13 cellular contexts compared by ENCODE assay signal in genomic region chr6:158270389-158271127, GRCh38. TPM values are rescaled to one million over a fixed set of nuclear protein-coding genes. Genes with fewer than 3 reads are reported as not detected.
DNase-seq lines count a peak whose midpoint lies in the region; ATAC-seq and TF ChIP-seq lines count a peak whose summit lies in the region.
"Had no signal": no experiment of that assay in that cellular context is flagged by ENCODE, and none has a peak within 500 bp of the region (broad histone marks: within the 10 kb centered on the region; RNA-seq: fewer than 3 reads in every experiment).

No MANE protein-coding gene starts in this region.

- H3K36me3 Mint-ChIP-seq in activated T-cell treated with anti-CD3 and anti-CD28 coated beads, Interleukin-2, amount 50 U/mL, for 24 hours (ENCODE audit: low read depth) = peaks cover 35% of the 10 kb centered on the region
- H3K36me3 Mint-ChIP-seq in brain = peaks cover 74% of the 10 kb centered on the region
- H3K36me3 Mint-ChIP-seq in stimulated activated effector memory CD8-positive, alpha-beta T cell treated with anti-CD3 and anti-CD28 coated beads, Interleukin-12 subunit alpha, Interleukin-12 subunit beta, amount 100 ng/mL, for 72 hours = peaks cover 5% of the 10 kb centered on the region

- no peaks in the 10 kb centered on the region for H3K27me3 Mint-ChIP-seq in activated T-cell treated with anti-CD3 and anti-CD28 coated beads, Interleukin-2, amount 50 U/mL, for 24 hours
- H3K27me3 Mint-ChIP-seq in brain = no peaks in the 10 kb centered on the region

- no peak for ATAC-seq in stimulated activated effector memory CD8-positive, alpha-beta T cell treated with anti-CD3 and anti-CD28 coated beads, Interleukin-12 subunit alpha, Interleukin-12 subunit beta, amount 100 ng/mL, for 72 hours
- ATAC-seq in GM19023 (IDR thresholded peaks at IDR 0.05; ENCODE audit: unreplicated experiment) = no peak

- H3K27ac ChIP-seq in KOPT-K1 (ENCODE audit: low read depth, low read length, poor library complexity, severe bottlenecking) = peak overlapping the region; percentile 1

- DNase-seq in activated T-cell treated with anti-CD3 and anti-CD28 coated beads, Interleukin-2, amount 50 U/mL, for 24 hours = peak; percentile 42
- no peak for DNase-seq in activated T-cell treated with anti-CD3 and anti-CD28 coated beads, Interleukin-2, amount 50 U/mL, for 1 hour
- DNase-seq in stimulated activated effector memory CD8-positive, alpha-beta T cell treated with anti-CD3 and anti-CD28 coated beads, Interleukin-12 subunit alpha, Interleukin-12 subunit beta, amount 100 ng/mL, for 72 hours (ENCODE audit: low spot score in 2 of 2) = no peak
- no peak for DNase-seq in NCI-H2107 treated with DMSO at 0.1 percent for 48 hours (lab: John Stamatoyannopoulos, UW; ENCODE audit: unreplicated experiment)
- no peak for DNase-seq in germinal center (ENCODE audit: low spot score)
- DNase-seq: ACHN; effector CD4-positive, alpha-beta T cell; foreskin melanocyte; NCI-H345 had no signal

- peaks cover 28% of the 10 kb centered on the region for H3K4me1 Mint-ChIP-seq in activated T-cell treated with anti-CD3 and anti-CD28 coated beads, Interleukin-2, amount 50 U/mL, for 24 hours (ENCODE audit: low read depth)
- peaks cover 15% of the 10 kb centered on the region for H3K4me1 Mint-ChIP-seq in brain
- H3K4me1 Mint-ChIP-seq in stimulated activated effector memory CD8-positive, alpha-beta T cell treated with anti-CD3 and anti-CD28 coated beads, Interleukin-12 subunit alpha, Interleukin-12 subunit beta, amount 100 ng/mL, for 72 hours = peaks cover 36% of the 10 kb centered on the region
- H3K4me1 Mint-ChIP-seq: neural crest cell had no signal

- no peaks in the 10 kb centered on the region for H3K36me3 ChIP-seq in KOPT-K1 (ENCODE audit: insufficient read depth, low read length)

- peak overlapping the region; percentile 69 for H3K27ac Mint-ChIP-seq in activated T-cell treated with anti-CD3 and anti-CD28 coated beads, Interleukin-2, amount 50 U/mL, for 24 hours
- peak overlapping the region in 4 of 5 experiments; percentile 3 to 36 (median 19) for H3K27ac Mint-ChIP-seq in brain
- H3K27ac Mint-ChIP-seq in stimulated activated effector memory CD8-positive, alpha-beta T cell treated with anti-CD3 and anti-CD28 coated beads, Interleukin-12 subunit alpha, Interleukin-12 subunit beta, amount 100 ng/mL, for 72 hours = no peak overlapping the region

- H3K9me3 ChIP-seq in KOPT-K1 (ENCODE audit: insufficient read depth, low read length, poor library complexity, severe bottlenecking) = no peaks in the 10 kb centered on the region

- peak overlapping the region; percentile 33 for H3K4me3 Mint-ChIP-seq in activated T-cell treated with anti-CD3 and anti-CD28 coated beads, Interleukin-2, amount 50 U/mL, for 24 hours
- H3K4me3 Mint-ChIP-seq in brain = no peak overlapping the region
- H3K4me3 Mint-ChIP-seq in stimulated activated effector memory CD8-positive, alpha-beta T cell treated with anti-CD3 and anti-CD28 coated beads, Interleukin-12 subunit alpha, Interleukin-12 subunit beta, amount 100 ng/mL, for 72 hours = peak overlapping the region; percentile 28
- H3K4me3 Mint-ChIP-seq: neural crest cell had no signal

- no peaks in the 10 kb centered on the region for H3K9me3 Mint-ChIP-seq in activated T-cell treated with anti-CD3 and anti-CD28 coated beads, Interleukin-2, amount 50 U/mL, for 24 hours
- H3K9me3 Mint-ChIP-seq in brain = peaks cover 0 to 13% (median 5%) of the 10 kb centered on the region in 5 experiments
- no peaks in the 10 kb centered on the region for H3K9me3 Mint-ChIP-seq in stimulated activated effector memory CD8-positive, alpha-beta T cell treated with anti-CD3 and anti-CD28 coated beads, Interleukin-12 subunit alpha, Interleukin-12 subunit beta, amount 100 ng/mL, for 72 hours
- H3K9me3 Mint-ChIP-seq: neural crest cell had no signal

- no peak for TF ChIP-seq CTCF in brain (conservative IDR thresholded peaks at IDR 0.05)

RNA-seq across cellular contexts. Expression of gene TULP4, which starts 41.7 kb away (rescaled TPM):
- 24.9 TPM for polyA plus RNA-seq in brain (ENCODE audit: insufficient read depth, low read depth, low replicate concordance)

Comparison
In these comparisons a context has a peak if more than half of its experiments do, and no peak if none do; other contexts are left out.
1. H3K4me3 Mint-ChIP-seq: peak in activated T-cell treated with anti-CD3 and anti-CD28 coated beads, Interleukin-2, amount 50 U/mL, for 24 hours (single experiment) and stimulated activated effector memory CD8-positive, alpha-beta T cell treated with anti-CD3 and anti-CD28 coated beads, Interleukin-12 subunit alpha, Interleukin-12 subunit beta, amount 100 ng/mL, for 72 hours (single experiment); none in brain (0 of 5).